Comparison of ENCODE assay signal across 1 cellular context in the genomic region with DNA sequence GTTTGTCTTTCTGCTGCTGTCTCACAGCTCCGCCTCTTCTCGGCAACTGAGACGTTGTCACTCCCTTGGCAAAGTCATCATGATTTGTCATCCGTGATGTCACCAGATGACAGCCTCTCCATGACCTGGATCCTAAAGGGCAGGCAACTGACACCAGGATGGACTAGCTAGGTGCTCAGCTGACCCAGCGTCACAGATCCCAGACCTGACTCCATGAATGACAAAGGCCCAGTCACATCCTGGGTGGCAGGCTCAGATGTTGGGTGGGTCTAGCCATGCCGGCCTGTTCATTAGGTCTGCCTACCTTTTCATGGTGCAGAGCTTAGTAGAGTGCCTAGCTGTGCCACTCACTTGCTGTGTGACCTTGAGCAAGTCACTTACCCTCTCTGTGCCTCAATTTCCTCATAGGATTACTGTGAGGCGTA.
TF ChIP-seq lines count a peak whose summit lies in the region.

No MANE protein-coding gene starts in this region.

TF ChIP-seq in HepG2, 621 proteins besides CTCF, POLR2A, EP300 and RAD21:
- TF ChIP-seq, protein P1, sequence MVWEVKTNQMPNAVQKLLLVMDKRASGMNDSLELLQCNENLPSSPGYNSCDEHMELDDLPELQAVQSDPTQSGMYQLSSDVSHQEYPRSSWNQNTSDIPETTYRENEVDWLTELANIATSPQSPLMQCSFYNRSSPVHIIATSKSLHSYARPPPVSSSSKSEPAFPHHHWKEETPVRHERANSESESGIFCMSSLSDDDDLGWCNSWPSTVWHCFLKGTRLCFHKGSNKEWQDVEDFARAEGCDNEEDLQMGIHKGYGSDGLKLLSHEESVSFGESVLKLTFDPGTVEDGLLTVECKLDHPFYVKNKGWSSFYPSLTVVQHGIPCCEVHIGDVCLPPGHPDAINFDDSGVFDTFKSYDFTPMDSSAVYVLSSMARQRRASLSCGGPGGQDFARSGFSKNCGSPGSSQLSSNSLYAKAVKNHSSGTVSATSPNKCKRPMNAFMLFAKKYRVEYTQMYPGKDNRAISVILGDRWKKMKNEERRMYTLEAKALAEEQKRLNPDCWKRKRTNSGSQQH (CRISPR knock-in tag; IDR thresholded peaks at IDR 0.05; ENCODE audit: low read depth), result no peak
- peak; percentile 89 for TF ChIP-seq ZNF768 (CRISPR knock-in tag; IDR thresholded peaks at IDR 0.05)
- TF ChIP-seq ZMYM3 (CRISPR knock-in tag; IDR thresholded peaks at IDR 0.05), result 0 out of 2 replicates have a peak, but pooled peaks have one; percentile 12
- TF ChIP-seq KIAA2018 (CRISPR knock-in tag; IDR thresholded peaks at IDR 0.05; ENCODE audit: borderline replicate concordance), result no peak
- TF ChIP-seq CREB1 (IDR thresholded peaks at IDR 0.05), result peak; percentile 79
- no peak for TF ChIP-seq CREB1 (CRISPR knock-in tag; IDR thresholded peaks at IDR 0.05)
- TF ChIP-seq ZNF350 (CRISPR knock-in tag; IDR thresholded peaks at IDR 0.05; ENCODE audit: borderline replicate concordance, low read depth), result no peak
